ENCODE assay signal across 25 cellular contexts in the genomic region with DNA sequence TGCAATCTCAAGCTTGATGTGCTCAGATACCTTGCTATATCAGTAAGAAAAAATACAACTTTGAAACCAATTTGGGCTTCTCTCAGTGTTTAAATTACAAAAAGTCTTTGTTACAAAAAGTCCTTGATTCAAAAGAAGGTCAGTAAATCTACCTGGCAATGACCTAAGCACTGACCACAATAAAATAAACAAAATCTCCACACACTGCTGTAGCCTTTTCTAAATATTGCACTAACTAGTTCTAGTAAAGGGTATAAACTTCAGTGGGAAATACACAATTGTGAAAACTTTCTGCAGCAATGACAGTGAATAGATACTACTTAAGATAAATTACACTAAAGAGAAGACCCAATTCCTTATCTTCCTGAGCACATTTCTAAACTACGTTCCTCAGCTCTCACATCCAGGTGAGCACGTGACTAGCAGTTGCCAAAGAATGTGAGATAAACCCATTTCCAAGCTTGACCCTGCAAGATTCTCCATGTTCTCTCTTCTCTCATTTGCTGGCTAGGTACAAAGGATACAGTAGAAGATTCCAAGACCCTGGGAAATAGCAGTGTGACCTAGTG.
"Had no signal": no experiment of that assay in that cellular context is flagged by ENCODE, and none has a peak within 500 bp of the region (broad histone marks: within the 10 kb centered on the region; RNA-seq: fewer than 3 reads in every experiment).

No MANE protein-coding gene starts in this region.

- H3K27ac Mint-ChIP-seq: activated naive CD8-positive, alpha-beta T cell; activated T-cell treated with anti-CD3 and anti-CD28 coated beads, Interleukin-2, amount 50 U/mL, for 24 hours; activated T-helper 2 cell treated with anti-CD3 and anti-CD28 coated beads, Interferon-gamma antibody, Interleukin-2, Interleukin-4, amounts not matched to agents 10 μg/mL and 5 μg/mL and 100 μg/mL, durations not matched to agents 14 hours and 24 hours and 36 hours; naive thymus-derived CD4-positive, alpha-beta T cell; neural progenitor cell; stimulated activated naive B cell treated with anti-CD40 and anti-IgM and Interleukin-4, amounts not matched to agents 10 μg/mL and 1 μg/mL and 100 μg/mL, for 72 hours; T-helper 17 cell had no signal

- H2AFZ ChIP-seq: neural progenitor cell had no signal

- H3K4me2 ChIP-seq: neural progenitor cell, smooth muscle cell had no signal

- DNase-seq: activated CD4-positive, alpha-beta T cell treated with anti-CD3 and anti-CD28 coated beads for 1 hour; activated CD4-positive, alpha-beta T cell treated with anti-CD3 and anti-CD28 coated beads, Interleukin-2, amount 50 U/mL, for 4 hours; activated CD8-positive, alpha-beta memory T cell treated with anti-CD3 and anti-CD28 coated beads for 24 hours; activated CD8-positive, alpha-beta memory T cell treated with anti-CD3 and anti-CD28 coated beads, Interleukin-2, amount 50 U/mL, for 4 hours; activated naive CD4-positive, alpha-beta T cell; activated T-cell treated with anti-CD3 and anti-CD28 coated beads, Interleukin-2, amount 50 U/mL, for 24 hours; adrenal gland; heart right ventricle; islet precursor cell; left cardiac atrium; naive thymus-derived CD4-positive, alpha-beta T cell; posterior cingulate gyrus; sigmoid colon; stimulated activated CD4-positive, alpha-beta T cell treated with anti-CD3 and anti-CD28 coated beads, Interleukin-15, amount 100 ng/mL, for 24 hours; stimulated activated naive B cell treated with anti-CD40 and anti-IgM and Interleukin-4, amounts not matched to agents 10 μg/mL and 1 μg/mL and 100 μg/mL, for 72 hours; T-helper 17 cell; transverse colon; uterus; WERI-Rb-1 had no signal

- H3K4me1 Mint-ChIP-seq: naive thymus-derived CD4-positive, alpha-beta T cell; neural progenitor cell; T-helper 17 cell had no signal

- H3K9me3 ChIP-seq: adrenal gland, breast epithelium, heart right ventricle, sigmoid colon, transverse colon, uterus had no signal

- H3K4me3 ChIP-seq: adrenal gland, breast epithelium, coronary artery, heart right ventricle, neural progenitor cell, sigmoid colon, smooth muscle cell, transverse colon, uterus had no signal

- H3K36me3 ChIP-seq: adrenal gland, breast epithelium, neural progenitor cell, sigmoid colon, transverse colon, uterus, WERI-Rb-1 had no signal

- H3K27me3 Mint-ChIP-seq: activated naive CD8-positive, alpha-beta T cell; naive thymus-derived CD4-positive, alpha-beta T cell; stimulated activated naive B cell treated with anti-CD40 and anti-IgM and Interleukin-4, amounts not matched to agents 10 μg/mL and 1 μg/mL and 100 μg/mL, for 72 hours; T-helper 17 cell had no signal

- H3K27ac ChIP-seq: adrenal gland, breast epithelium, coronary artery, heart right ventricle, neural progenitor cell, sigmoid colon, transverse colon, uterus, WERI-Rb-1 had no signal

- ATAC-seq: heart right ventricle; left cardiac atrium; naive thymus-derived CD4-positive, alpha-beta T cell; T-helper 17 cell had no signal

- H3K4me3 Mint-ChIP-seq: activated naive CD8-positive, alpha-beta T cell; activated T-cell treated with anti-CD3 and anti-CD28 coated beads, Interleukin-2, amount 50 U/mL, for 24 hours; naive thymus-derived CD4-positive, alpha-beta T cell; neural progenitor cell; stimulated activated naive B cell treated with anti-CD40 and anti-IgM and Interleukin-4, amounts not matched to agents 10 μg/mL and 1 μg/mL and 100 μg/mL, for 72 hours; T-helper 17 cell had no signal

- H3K4me1 ChIP-seq: adrenal gland, breast epithelium, sigmoid colon, transverse colon, uterus had no signal

- H3K9me3 Mint-ChIP-seq: activated T-cell treated with anti-CD3 and anti-CD28 coated beads, Interleukin-2, amount 50 U/mL, for 24 hours; activated T-helper 2 cell treated with anti-CD3 and anti-CD28 coated beads, Interferon-gamma antibody, Interleukin-2, Interleukin-4, amounts not matched to agents 10 μg/mL and 5 μg/mL and 100 μg/mL, durations not matched to agents 14 hours and 24 hours and 36 hours; stimulated activated naive B cell treated with anti-CD40 and anti-IgM and Interleukin-4, amounts not matched to agents 10 μg/mL and 1 μg/mL and 100 μg/mL, for 72 hours had no signal

- H3K27me3 ChIP-seq: adrenal gland, neural progenitor cell, sigmoid colon, transverse colon had no signal
